In genomic region chr10:103120977-103121735, GRCh38 we compare ENCODE assay signal across 17 cellular contexts.
DNase-seq lines count a peak whose midpoint lies in the region; ATAC-seq, FAIRE-seq and TF ChIP-seq lines count a peak whose summit lies in the region.
"Had no signal": no experiment of that assay in that cellular context is flagged by ENCODE, and none has a peak within 500 bp of the region (broad histone marks: within the 10 kb centered on the region; RNA-seq: fewer than 3 reads in every experiment).

No MANE protein-coding gene starts in this region.

- no peak for TF ChIP-seq POLR2A in sigmoid colon (IDR thresholded peaks at IDR 0.05)

- TF ChIP-seq CTCF in cardiac fibroblast (IDR thresholded peaks at IDR 0.05; ENCODE audit: low read depth, low read length) (no peak), sigmoid colon (IDR thresholded peaks at IDR 0.05) (no peak)

- FAIRE-seq in G401.6 (lab: Jason Lieb, UNC) (peak; percentile 45), GM19239 (lab: Jason Lieb, UNC) (no peak)

- ATAC-seq in left ventricle myocardium superior (peak; percentile 62), GM19035 (IDR thresholded peaks at IDR 0.05; ENCODE audit: unreplicated experiment) (no peak)
- ATAC-seq: effector memory CD8-positive, alpha-beta T cell had no signal

- DNase-seq in cardiac fibroblast (ENCODE audit: low read depth in 2 of 2): peak; percentile 40 to 54
- no peak for DNase-seq in left ventricle myocardium superior
- DNase-seq in sigmoid colon: no peak
- no peak for DNase-seq in hypothalamus (lab: John Stamatoyannopoulos, UW)
- DNase-seq in GM19239 (ENCODE audit: insufficient read length, low spot score): no peak
- DNase-seq in Kasumi-1 (lab: John Stamatoyannopoulos, UW): no peak
- DNase-seq: activated CD4-positive, alpha-beta T cell treated with anti-CD3 and anti-CD28 coated beads, Interleukin-2, amount 50 U/mL, for 4 hours; effector memory CD8-positive, alpha-beta T cell; HFFc6; mammary epithelial cell; MM.1S; NCI-H774; nucleus accumbens; SIG-M5; spleen had no signal

- no peaks in the 10 kb centered on the region for H3K9me3 ChIP-seq in sigmoid colon
- H3K9me3 ChIP-seq: spleen had no signal

- intact Hi-C loops in left ventricle myocardium superior (cut with micrococcal nuclease) (no loop called here), sigmoid colon (cut with DNase I) (no loop called here)

- no peaks in the 10 kb centered on the region for H3K27me3 ChIP-seq in sigmoid colon
- H3K27me3 ChIP-seq: spleen had no signal

- peak overlapping the region; percentile 23 to 69 (median 33) for H3K27ac ChIP-seq in sigmoid colon
- H3K27ac ChIP-seq: spleen had no signal

- no peak overlapping the region for H3K4me3 ChIP-seq in cardiac fibroblast (replicated peaks in 1 of 2; ENCODE audit: low read depth in 2 of 2, low read length in 2 of 2)
- H3K4me3 ChIP-seq in sigmoid colon: no peak overlapping the region
- H3K4me3 ChIP-seq: spleen had no signal

- no peaks in the 10 kb centered on the region for H3K36me3 ChIP-seq in sigmoid colon

- WGBS in sigmoid colon, 2 donors: 12 to 50% methylated on average over 2 of the region's 2 CpGs

- H3K4me1 ChIP-seq in sigmoid colon: peaks cover 0 to 40% (median 27%) of the 10 kb centered on the region in 4 donors

- no peak for TF ChIP-seq EP300 in sigmoid colon (IDR thresholded peaks at IDR 0.05)

Comparison
In these comparisons a context has a peak if more than half of its experiments do, and no peak if none do; other contexts are left out.
1. DNase-seq: peak in cardiac fibroblast (2 of 2); none in left ventricle myocardium superior (single experiment), sigmoid colon (single experiment), hypothalamus (0 of 51), GM19239 (single experiment) and Kasumi-1 (0 of 2).